ENCODE assay signal across 15 cellular contexts in genomic region chr5:35813456-35813855, GRCh38.
"Had no signal": no experiment of that assay in that cellular context is flagged by ENCODE, and none has a peak within 500 bp of the region (broad histone marks: within the 10 kb centered on the region; RNA-seq: fewer than 3 reads in every experiment).

No MANE protein-coding gene starts in this region.

- H3K4me3 ChIP-seq: ascending aorta, breast epithelium, lung, right lobe of liver, smooth muscle cell had no signal

- DNase-seq: activated CD8-positive, alpha-beta memory T cell treated with anti-CD3 and anti-CD28 coated beads, Interleukin-2, amount 50 U/mL, for 48 hours; endodermal cell; left colon; right lobe of liver; stimulated activated naive CD8-positive, alpha-beta T cell treated with anti-CD3 and anti-CD28 coated beads, Interleukin-15, Interleukin-2, amounts not matched to agents 100 U/mL and 50 U/mL, for 24 hours; T-helper 1 cell; T1000 had no signal

- H3K27me3 Mint-ChIP-seq: type B pancreatic cell had no signal

- H3K4me3 Mint-ChIP-seq: endodermal cell, mesothelial cell of epicardium, neural crest cell, type B pancreatic cell had no signal

- H3K9me3 Mint-ChIP-seq: activated T-helper 2 cell treated with anti-CD3 and anti-CD28 coated beads, Interferon-gamma antibody, Interleukin-2, Interleukin-4, amounts not matched to agents 10 μg/mL and 5 μg/mL and 100 μg/mL, durations not matched to agents 14 hours and 24 hours and 36 hours; endodermal cell; mesothelial cell of epicardium; neural crest cell; type B pancreatic cell had no signal

- H3K36me3 Mint-ChIP-seq: mesothelial cell of epicardium, type B pancreatic cell had no signal

- H3K27ac Mint-ChIP-seq: endodermal cell, mesothelial cell of epicardium, type B pancreatic cell had no signal

- H3K4me1 Mint-ChIP-seq: endodermal cell, mesothelial cell of epicardium, neural crest cell had no signal
